Comparison of ENCODE assay signal across 14 cellular contexts in the genomic region with DNA sequence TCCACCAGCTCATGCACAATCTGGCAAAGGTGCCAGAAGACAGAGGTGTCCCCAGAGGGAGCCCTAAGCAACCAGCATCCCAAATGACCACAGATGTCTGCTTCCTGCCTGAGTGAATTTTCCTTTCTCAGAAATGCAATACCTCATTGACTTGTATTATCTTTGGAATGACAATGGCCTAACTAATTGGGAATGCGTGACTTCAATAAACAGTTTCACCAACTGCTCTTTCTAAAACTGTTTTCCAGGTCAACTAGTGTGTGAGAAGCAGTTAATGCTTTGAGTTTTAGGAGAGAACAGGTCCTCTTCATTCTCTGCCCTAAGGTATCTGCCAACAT.
A peak's percentile ranks its signal among the peaks of the same experiment; 100 is the strongest.
DNase-seq lines count a peak whose midpoint lies in the region; ATAC-seq and TF ChIP-seq lines count a peak whose summit lies in the region.
"Had no signal": no experiment of that assay in that cellular context is flagged by ENCODE, and none has a peak within 500 bp of the region (broad histone marks: within the 10 kb centered on the region; RNA-seq: fewer than 3 reads in every experiment).

No MANE protein-coding gene starts in this region.

- intact Hi-C loops in IMR-90 (cut with micrococcal nuclease) (no loop called here), psoas muscle (cut with DNase I) (no loop called here)

- H2BK15ac ChIP-seq in IMR-90 (ENCODE audit: low read depth, low read length), result peak overlapping the region; percentile 28; the same call in 1 of the 3 replicates

- in situ Hi-C loops in IMR-90 (cut with MboI; ENCODE audit: low sequenced_read_pairs), result no loop called here

- no peak for TF ChIP-seq RAD21 in IMR-90 (IDR thresholded peaks at IDR 0.05; ENCODE audit: low read length)

- no TSS peak for BruUV-seq in IMR-90 (replicated peaks; lab: Mats Ljungman, UMichigan)

- H3K4me1 ChIP-seq in IMR-90 (ENCODE audit: control insufficient read depth, insufficient read depth, low read length), result peaks cover 24% of the 10 kb centered on the region
- no peaks in the 10 kb centered on the region for H3K4me1 ChIP-seq in psoas muscle

- H3K4me3 ChIP-seq in IMR-90 (ENCODE audit: insufficient read depth, low read depth, low read length) (no peak overlapping the region), choroid plexus epithelial cell (ENCODE audit: low read depth, low read length) (no peak overlapping the region), psoas muscle (no peak overlapping the region)
- H3K4me3 ChIP-seq: sigmoid colon had no signal

- H3K9me3 ChIP-seq in IMR-90 (ENCODE audit: control insufficient read depth, insufficient read depth, low read length) (no peaks in the 10 kb centered on the region), psoas muscle (no peaks in the 10 kb centered on the region)
- H3K9me3 ChIP-seq: sigmoid colon had no signal

- peak overlapping the region; percentile 39 for H4K5ac ChIP-seq in IMR-90 (ENCODE audit: low read depth, low read length)

- no peaks in the 10 kb centered on the region for H3K36me3 ChIP-seq in IMR-90 (ENCODE audit: control insufficient read depth, insufficient read depth, low read length)
- H3K36me3 ChIP-seq in psoas muscle (ENCODE audit: insufficient read depth in 1 of 2, low read depth in 1 of 2), result no peaks in the 10 kb centered on the region
- H3K36me3 ChIP-seq: sigmoid colon had no signal

- H4K91ac ChIP-seq in IMR-90 (ENCODE audit: insufficient read depth, low read depth, low read length), result no peak overlapping the region; the same call in 1 of the 2 replicates

- H3K79me1 ChIP-seq in IMR-90 (ENCODE audit: low read depth in 1 of 2, low read length in 2 of 2), result no peaks in the 10 kb centered on the region

- peak overlapping the region; percentile 36; the same call in 1 of the 2 replicates for H3K4ac ChIP-seq in IMR-90 (ENCODE audit: low read depth, low read length)

- no peak overlapping the region; the same call in 1 of the 2 replicates for H2BK120ac ChIP-seq in IMR-90 (ENCODE audit: low read depth, low read length)

- H3K23ac ChIP-seq in IMR-90 (ENCODE audit: low read depth, low read length), result no peak overlapping the region

- no peak overlapping the region for H2AK9ac ChIP-seq in IMR-90 (replicated peaks; ENCODE audit: low read depth, low read length, poor library complexity)

- dilution Hi-C loops in IMR-90 (cut with HindIII; ENCODE audit: low sequenced_read_pairs, unreplicated experiment), result no loop called here

- no peak overlapping the region; a peak in 1 of 4 replicates for H4K8ac ChIP-seq in IMR-90 (ENCODE audit: low read depth in 2 of 2, low read length in 2 of 2)

- POLR2A ChIA-PET in IMR-90 (lab: Charles Lee; ENCODE audit: unreplicated experiment), result interaction anchor here (0.6 kb wide), 1 partner anchor 345 kb away, joined by 10 read pairs; no protein-coding TSS in a partner anchor

- no peak overlapping the region for H2BK5ac ChIP-seq in IMR-90 (ENCODE audit: low read depth, low read length, poor library complexity, severe bottlenecking)

- H3K27ac ChIP-seq in IMR-90 (ENCODE audit: insufficient read depth, low read length), result peak overlapping the region; percentile 15; the same call in 1 of the 2 replicates
- H3K27ac ChIP-seq in psoas muscle, result peak overlapping the region; percentile 4

- TF ChIP-seq CTCF in IMR-90 (conservative IDR thresholded peaks at IDR 0.05; ENCODE audit: low read depth, low read length) (0 out of 2 replicates have a peak, but pooled peaks have one; percentile 15), choroid plexus epithelial cell (conservative IDR thresholded peaks at IDR 0.05; ENCODE audit: low read depth, low read length) (no peak), psoas muscle (IDR thresholded peaks at IDR 0.05) (no peak)

- no peak overlapping the region for H3K56ac ChIP-seq in IMR-90 (ENCODE audit: extremely low read depth, insufficient read depth, low read length)

- no peaks in the 10 kb centered on the region; the same call in 1 of the 2 replicates for H3K27me3 ChIP-seq in IMR-90 (ENCODE audit: control insufficient read depth, insufficient read depth, low read length)
- peaks cover 0 to 1% (median 0%) of the 10 kb centered on the region in 3 donors for H3K27me3 ChIP-seq in psoas muscle (ENCODE audit: insufficient read depth in 3 of 3, low read length in 2 of 3)
- H3K27me3 ChIP-seq: sigmoid colon had no signal

- ATAC-seq in IMR-90 (ENCODE audit: low read depth), result peak; percentile 18
- peak in 2 of 4 donors; percentile 24 to 34 for ATAC-seq in psoas muscle
- ATAC-seq in HG02885 (IDR thresholded peaks at IDR 0.05; ENCODE audit: poor library complexity, unreplicated experiment), result no peak
- ATAC-seq in HG03354 (IDR thresholded peaks at IDR 0.05; ENCODE audit: poor library complexity, severe bottlenecking, unreplicated experiment), result no peak
- ATAC-seq: activated T-cell treated with anti-CD3 and anti-CD28 coated beads, Interleukin-2, amount 50 U/mL, for 4 hours; CD8-positive, alpha-beta T cell had no signal

- peak overlapping the region; percentile 58; the same call in 1 of the 2 replicates for H3K18ac ChIP-seq in IMR-90 (ENCODE audit: low read depth, low read length)

- H2BK20ac ChIP-seq in IMR-90 (ENCODE audit: low read depth, low read length), result peak overlapping the region; percentile 64; the same call in 1 of the 2 replicates

- peak overlapping the region; percentile 36 for H2AK5ac ChIP-seq in IMR-90 (ENCODE audit: low read depth, low read length)

- CTCF ChIA-PET in IMR-90 (lab: Yijun Ruan, JAX), result no interaction called here

- H4K20me1 ChIP-seq in IMR-90 (ENCODE audit: insufficient read depth, low read length), result no peaks in the 10 kb centered on the region

- peaks cover 14% of the 10 kb centered on the region for H3K9me1 ChIP-seq in IMR-90 (ENCODE audit: insufficient read depth, low read length)

- H3K4me2 ChIP-seq in IMR-90 (ENCODE audit: low read depth, low read length), result no peak overlapping the region

- H2AFZ ChIP-seq in IMR-90 (replicated peaks; ENCODE audit: low read length, poor library complexity), result no peak overlapping the region

- no peak for TF ChIP-seq POLR2A in IMR-90 (IDR thresholded peaks at IDR 0.05; ENCODE audit: low read depth, low read length)

- H3K14ac ChIP-seq in IMR-90 (replicated peaks; ENCODE audit: low read depth, low read length), result no peak overlapping the region

- DNase-seq in EH (ENCODE audit: low read depth) (peak; percentile 92), IMR-90 (peak; percentile 52), choroid plexus epithelial cell (ENCODE audit: low read depth) (peak; percentile 23), psoas muscle (no peak), NCI-H1105 (lab: John Stamatoyannopoulos, UW) (no peak)
- DNase-seq in activated CD8-positive, alpha-beta memory T cell treated with anti-CD3 and anti-CD28 coated beads for 24 hours, result no peak
- DNase-seq: activated CD4-positive, alpha-beta T cell treated with anti-CD3 and anti-CD28 coated beads for 1 hour; activated T-cell treated with anti-CD3 and anti-CD28 coated beads, Interleukin-2, amount 50 U/mL, for 4 hours; CD8-positive, alpha-beta T cell; effector memory CD4-positive, alpha-beta T cell; NCI-H2029; sigmoid colon had no signal

- no peak overlapping the region for H3K9ac ChIP-seq in IMR-90 (ENCODE audit: low read depth, low read length)

- no CpG with 5 or more reads among the region's 1 CpG for WGBS in IMR-90 (ENCODE audit: extremely low coverage in 2 of 2, insufficient read length in 1 of 2), 2 experiments
- 44 to 56% (median 53%) methylated on average over 1 of the region's 1 CpG for WGBS in psoas muscle, 3 donors

TF ChIP-seq in IMR-90, 13 proteins besides CTCF, POLR2A, EP300 and RAD21:
- TF ChIP-seq SMC3 (IDR thresholded peaks at IDR 0.05; ENCODE audit: low read depth, low read length) (no peak), MAZ (IDR thresholded peaks at IDR 0.05; ENCODE audit: borderline replicate concordance, low read depth, low read length) (no peak), NFE2L2 (IDR thresholded peaks at IDR 0.05; ENCODE audit: low read depth, low read length) (no peak), MXI1 (IDR thresholded peaks at IDR 0.05; ENCODE audit: borderline replicate concordance, low read depth, low read length) (no peak), RCOR1 (IDR thresholded peaks at IDR 0.05; ENCODE audit: insufficient replicate concordance, low read length) (no peak), USF2 (IDR thresholded peaks at IDR 0.05; ENCODE audit: low read depth, low read length) (no peak), CEBPB (IDR thresholded peaks at IDR 0.05; ENCODE audit: low read depth, low read length) (no peak), RFX5 (IDR thresholded peaks at IDR 0.05; ENCODE audit: low read depth, low read length) (no peak), MAFK (IDR thresholded peaks at IDR 0.05; ENCODE audit: low read depth, low read length) (no peak), BHLHE40 (IDR thresholded peaks at IDR 0.05; ENCODE audit: low read depth, low read length) (no peak), FOS (IDR thresholded peaks at IDR 0.05; ENCODE audit: low read depth, low read length) (no peak), CHD1 (IDR thresholded peaks at IDR 0.05; ENCODE audit: low read depth, low read length) (no peak), ELK1 (IDR thresholded peaks at IDR 0.05; ENCODE audit: borderline replicate concordance, low read depth, low read length) (no peak)

Comparison
In these comparisons a context has a peak if more than half of its experiments do, and no peak if none do; other contexts are left out.
1. DNase-seq: peak in EH (single experiment), IMR-90 (single experiment) and choroid plexus epithelial cell (single experiment); none in psoas muscle (0 of 2), NCI-H1105 (single experiment) and activated CD8-positive, alpha-beta memory T cell treated with anti-CD3 and anti-CD28 coated beads for 24 hours (single experiment).